Comparison of ENCODE assay signal across 21 cellular contexts in the genomic region with DNA sequence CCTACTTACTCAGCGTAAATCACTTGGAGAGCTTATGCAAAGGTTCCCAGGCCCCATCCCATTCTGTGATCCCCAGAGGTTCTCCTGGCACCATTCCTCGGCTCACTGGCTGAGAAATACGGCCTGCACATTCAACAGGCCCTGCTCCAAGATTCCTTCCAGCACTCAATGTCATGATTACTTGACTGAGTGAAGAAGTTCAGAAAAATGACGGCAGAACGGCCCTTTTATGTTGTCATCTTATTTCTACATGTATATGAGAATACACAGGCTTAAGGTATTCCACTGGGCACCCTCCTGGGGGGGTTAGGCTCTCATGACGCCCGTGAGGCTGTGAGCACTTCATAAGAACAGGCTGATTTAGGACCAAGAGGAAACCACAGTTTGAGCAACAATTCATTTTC.
DNase-seq lines count a peak whose midpoint lies in the region; ATAC-seq and TF ChIP-seq lines count a peak whose summit lies in the region.
"Had no signal": no experiment of that assay in that cellular context is flagged by ENCODE, and none has a peak within 500 bp of the region (broad histone marks: within the 10 kb centered on the region; RNA-seq: fewer than 3 reads in every experiment).

No MANE protein-coding gene starts in this region.

- H3K9me3 ChIP-seq in left lung (no peaks in the 10 kb centered on the region), subcutaneous abdominal adipose tissue (ENCODE audit: control insufficient read depth in 5 of 5, low read length in 5 of 5) (no peaks in the 10 kb centered on the region), T-helper 17 cell (ENCODE audit: control insufficient read depth, low read length, poor library complexity, severe bottlenecking) (no peaks in the 10 kb centered on the region), A673 (ENCODE audit: low read depth, low read length, poor library complexity, severe bottlenecking) (no peaks in the 10 kb centered on the region)

- H3K27ac ChIP-seq in left lung = no peak overlapping the region
- peak overlapping the region; percentile 68 for H3K27ac ChIP-seq in subcutaneous abdominal adipose tissue (ENCODE audit: low read depth, low read length)
- H3K27ac ChIP-seq in A673 (ENCODE audit: low read depth, low read length, poor library complexity, severe bottlenecking) = no peak overlapping the region
- H3K27ac ChIP-seq: C4-2B, cardiac muscle cell, neural progenitor cell had no signal

- no peak overlapping the region for H3K27ac Mint-ChIP-seq in T-helper 17 cell
- no peak overlapping the region for H3K27ac Mint-ChIP-seq in activated T-cell treated with anti-CD3 and anti-CD28 coated beads, Interleukin-2, amount 50 U/mL, for 24 hours
- H3K27ac Mint-ChIP-seq: activated CD4-positive, alpha-beta T cell treated with anti-CD3 and anti-CD28 coated beads, Interleukin-2, amount 10 ng/mL, durations not matched to agents 7 days and 5 days; activated naive CD8-positive, alpha-beta T cell treated with anti-CD3 and anti-CD28 coated beads, Interleukin-2, amount 50 U/mL, for 24 hours; neural progenitor cell; T-cell had no signal

- CTCF ChIA-PET in A673 (lab: Charles Lee) = no interaction called here

- H3K36me3 Mint-ChIP-seq in T-helper 17 cell (ENCODE audit: low read depth) = peaks cover 4% of the 10 kb centered on the region
- no peaks in the 10 kb centered on the region for H3K36me3 Mint-ChIP-seq in activated T-cell treated with anti-CD3 and anti-CD28 coated beads, Interleukin-2, amount 50 U/mL, for 24 hours (ENCODE audit: low read depth)
- H3K36me3 Mint-ChIP-seq: T-cell had no signal

- intact Hi-C loops in left lung (cut with DNase I) = no loop called here
- intact Hi-C loops in A673 (cut with micrococcal nuclease; ENCODE audit: unreplicated experiment) = no loop called here

- H3K36me3 ChIP-seq in left lung = no peaks in the 10 kb centered on the region
- peaks cover 0 to 36% (median 25%) of the 10 kb centered on the region in 5 donors for H3K36me3 ChIP-seq in subcutaneous abdominal adipose tissue (ENCODE audit: control insufficient read depth in 5 of 5, insufficient read depth in 5 of 5, low read length in 5 of 5)
- no peaks in the 10 kb centered on the region for H3K36me3 ChIP-seq in A673 (ENCODE audit: insufficient read depth, low read length, poor library complexity, severe bottlenecking)
- H3K36me3 ChIP-seq: cardiac muscle cell, neural progenitor cell had no signal

- peaks cover 35% of the 10 kb centered on the region for H3K27me3 Mint-ChIP-seq in T-helper 17 cell
- H3K27me3 Mint-ChIP-seq in activated T-cell treated with anti-CD3 and anti-CD28 coated beads, Interleukin-2, amount 50 U/mL, for 24 hours = peaks cover 2% of the 10 kb centered on the region

- ATAC-seq in left lung = peak; percentile 23
- no peak for ATAC-seq in T-helper 17 cell
- ATAC-seq in GM21390 (IDR thresholded peaks at IDR 0.05; ENCODE audit: unreplicated experiment) = no peak
- ATAC-seq: activated naive CD8-positive, alpha-beta T cell treated with anti-CD3 and anti-CD28 coated beads, Interleukin-2, amount 50 U/mL, for 24 hours; esophagus mucosa; T-cell had no signal

- H3K9me3 Mint-ChIP-seq in activated T-cell treated with anti-CD3 and anti-CD28 coated beads, Interleukin-2, amount 50 U/mL, for 24 hours = no peaks in the 10 kb centered on the region
- H3K9me3 Mint-ChIP-seq: activated CD4-positive, alpha-beta T cell treated with anti-CD3 and anti-CD28 coated beads, Interleukin-2, amount 10 ng/mL, durations not matched to agents 7 days and 5 days; activated naive CD8-positive, alpha-beta T cell treated with anti-CD3 and anti-CD28 coated beads, Interleukin-2, amount 50 U/mL, for 24 hours; neural progenitor cell; T-cell had no signal

- POLR2A ChIA-PET in A673 (lab: Charles Lee; ENCODE audit: low non-redundant PET) = no interaction called here

- DNase-seq in amniotic epithelial cell (ENCODE audit: low read depth) (peak; percentile 68), fibroblast of pulmonary artery (ENCODE audit: low read depth) (peak; percentile 46), left lung (no peak), T-helper 17 cell (no peak), A673 (ENCODE audit: low spot score) (no peak)
- no peak for DNase-seq in activated T-cell treated with anti-CD3 and anti-CD28 coated beads, Interleukin-2, amount 50 U/mL, for 24 hours
- DNase-seq: ACHN; activated CD4-positive, alpha-beta T cell treated with anti-CD3 and anti-CD28 coated beads, Interleukin-2, amount 10 ng/mL, durations not matched to agents 7 days and 5 days; activated naive CD8-positive, alpha-beta T cell treated with anti-CD3 and anti-CD28 coated beads, Interleukin-2, amount 50 U/mL, for 24 hours; Kasumi-1; NCI-H1105; NCI-H69; retina; SHP77 treated with DMSO at 0.1 percent for 48 hours; T-cell had no signal

- no peak overlapping the region for H3K4me3 Mint-ChIP-seq in T-helper 17 cell
- no peak overlapping the region for H3K4me3 Mint-ChIP-seq in activated T-cell treated with anti-CD3 and anti-CD28 coated beads, Interleukin-2, amount 50 U/mL, for 24 hours
- H3K4me3 Mint-ChIP-seq: activated CD4-positive, alpha-beta T cell treated with anti-CD3 and anti-CD28 coated beads, Interleukin-2, amount 10 ng/mL, durations not matched to agents 7 days and 5 days; activated naive CD8-positive, alpha-beta T cell treated with anti-CD3 and anti-CD28 coated beads, Interleukin-2, amount 50 U/mL, for 24 hours; neural progenitor cell; T-cell had no signal

- BruUV-seq in A673 (replicated peaks; lab: Mats Ljungman, UMichigan) = no TSS peak

- H3K4me1 ChIP-seq in left lung (no peaks in the 10 kb centered on the region), subcutaneous abdominal adipose tissue (ENCODE audit: control insufficient read depth in 5 of 5, insufficient read depth in 5 of 5, low read length in 5 of 5) (peaks cover 7 to 40% (median 22%) of the 10 kb centered on the region in 5 donors), A673 (ENCODE audit: insufficient read depth, low read length, poor library complexity, severe bottlenecking) (no peaks in the 10 kb centered on the region)

- H3K27me3 ChIP-seq in left lung = no peaks in the 10 kb centered on the region
- H3K27me3 ChIP-seq in subcutaneous abdominal adipose tissue (ENCODE audit: control insufficient read depth in 5 of 5, insufficient read depth in 4 of 5, low read length in 5 of 5) = no peaks in the 10 kb centered on the region
- no peaks in the 10 kb centered on the region for H3K27me3 ChIP-seq in A673 (replicated peaks; ENCODE audit: insufficient read depth, low read depth, low read length, poor library complexity)
- H3K27me3 ChIP-seq: cardiac muscle cell, neural progenitor cell had no signal

- no peak for TF ChIP-seq CTCF in fibroblast of pulmonary artery (IDR thresholded peaks at IDR 0.05; ENCODE audit: low read length, missing control alignments)
- no peak for TF ChIP-seq CTCF in left lung (IDR thresholded peaks at IDR 0.05)
- no peak for TF ChIP-seq CTCF in A673 (conservative IDR thresholded peaks at IDR 0.05; ENCODE audit: low read depth, low read length)

- peak overlapping the region in 1 of 5 donors; percentile 14 for H3K9ac ChIP-seq in subcutaneous abdominal adipose tissue (ENCODE audit: low read length in 5 of 5)
- H3K9ac ChIP-seq: neural progenitor cell had no signal

- no peaks in the 10 kb centered on the region for H3K4me1 Mint-ChIP-seq in T-helper 17 cell
- no peaks in the 10 kb centered on the region for H3K4me1 Mint-ChIP-seq in activated T-cell treated with anti-CD3 and anti-CD28 coated beads, Interleukin-2, amount 50 U/mL, for 24 hours (ENCODE audit: low read depth)
- H3K4me1 Mint-ChIP-seq: activated CD4-positive, alpha-beta T cell treated with anti-CD3 and anti-CD28 coated beads, Interleukin-2, amount 10 ng/mL, durations not matched to agents 7 days and 5 days; activated naive CD8-positive, alpha-beta T cell treated with anti-CD3 and anti-CD28 coated beads, Interleukin-2, amount 50 U/mL, for 24 hours; T-cell had no signal

- H3K4me3 ChIP-seq in fibroblast of pulmonary artery (replicated peaks; ENCODE audit: low read depth, low read length) (no peak overlapping the region), left lung (no peak overlapping the region), subcutaneous abdominal adipose tissue (ENCODE audit: low read depth in 1 of 5, low read length in 5 of 5) (no peak overlapping the region), A673 (ENCODE audit: low read depth, low read length, poor library complexity, severe bottlenecking) (no peak overlapping the region)
- H3K4me3 ChIP-seq: cardiac muscle cell, neural progenitor cell had no signal

Comparison
In these comparisons a context has a peak if more than half of its experiments do, and no peak if none do; other contexts are left out.
1. DNase-seq: peak in amniotic epithelial cell (single experiment) and fibroblast of pulmonary artery (single experiment); none in left lung (0 of 2), T-helper 17 cell (0 of 3), A673 (single experiment) and activated T-cell treated with anti-CD3 and anti-CD28 coated beads, Interleukin-2, amount 50 U/mL, for 24 hours (single experiment).